Comparison of ENCODE assay signal across 1 cellular context in genomic region chr19:50357178-50358100, GRCh38.
TF ChIP-seq lines count a peak whose summit lies in the region.

No MANE protein-coding gene starts in this region.

TF ChIP-seq in HEK293, 187 proteins besides CTCF, POLR2A, EP300 and RAD21 (continued from another document):
- TF ChIP-seq ZBTB10 (tag by site-specific recombination; IDR thresholded peaks at IDR 0.05) (no peak), ZNF544 (tag by site-specific recombination; IDR thresholded peaks at IDR 0.05) (no peak), ZNF449 (tag by site-specific recombination; IDR thresholded peaks at IDR 0.05) (no peak), ZNF23 (tag by site-specific recombination; IDR thresholded peaks at IDR 0.05; ENCODE audit: borderline replicate concordance) (no peak), GLIS1 (tag by site-specific recombination; IDR thresholded peaks at IDR 0.05) (no peak; the same call in 1 of the 2 replicates), ZNF701 (tag by site-specific recombination; IDR thresholded peaks at IDR 0.05) (no peak), ZNF354C (tag by site-specific recombination; IDR thresholded peaks at IDR 0.05; ENCODE audit: borderline replicate concordance, low read depth) (no peak), ZNF18 (tag by site-specific recombination; IDR thresholded peaks at IDR 0.05) (0 out of 2 replicates have a peak, but pooled peaks have one; percentile 21), ZNF280D (tag by site-specific recombination; IDR thresholded peaks at IDR 0.05) (no peak), ZNF26 (tag by site-specific recombination; IDR thresholded peaks at IDR 0.05) (no peak), HIC1 (tag by site-specific recombination; IDR thresholded peaks at IDR 0.05) (0 out of 2 replicates have a peak, but pooled peaks have one; percentile 31), ZNF10 (tag by site-specific recombination; IDR thresholded peaks at IDR 0.05) (no peak), GLI4 (tag by site-specific recombination; IDR thresholded peaks at IDR 0.05) (no peak), ZNF133 (tag by site-specific recombination; IDR thresholded peaks at IDR 0.05) (no peak), ZNF571 (tag by site-specific recombination; IDR thresholded peaks at IDR 0.05) (no peak)
